Comparison of ENCODE assay signal across 2 cellular contexts in genomic region chr4:102454981-102455690, GRCh38.
TF ChIP-seq lines count a peak whose summit lies in the region.

No MANE protein-coding gene starts in this region.

TF ChIP-seq in GM23338, 12 proteins besides CTCF, POLR2A, EP300 and RAD21:
- TF ChIP-seq REST (IDR thresholded peaks at IDR 0.05; ENCODE audit: unreplicated experiment): no peak
- no peak for TF ChIP-seq CREB1 (CRISPR knock-in tag; IDR thresholded peaks at IDR 0.05; ENCODE audit: low read depth)
- no peak for TF ChIP-seq ZNF114 (CRISPR knock-in tag; IDR thresholded peaks at IDR 0.05)
- TF ChIP-seq JUNB (IDR thresholded peaks at IDR 0.05; ENCODE audit: unreplicated experiment): no peak
- no peak for TF ChIP-seq NANOG (IDR thresholded peaks at IDR 0.05; ENCODE audit: borderline replicate concordance)
- TF ChIP-seq EZH2 (IDR thresholded peaks at IDR 0.05; ENCODE audit: low read depth, unreplicated experiment): no peak
- TF ChIP-seq ZNF331 (CRISPR knock-in tag; IDR thresholded peaks at IDR 0.05; ENCODE audit: low read depth): no peak
- no peak for TF ChIP-seq ZNF462 (CRISPR knock-in tag; IDR thresholded peaks at IDR 0.05)
- no peak for TF ChIP-seq ETS1 (IDR thresholded peaks at IDR 0.05)
- TF ChIP-seq STAT1 (IDR thresholded peaks at IDR 0.05; ENCODE audit: unreplicated experiment): no peak
- TF ChIP-seq EZH2phosphoT487 (IDR thresholded peaks at IDR 0.05; ENCODE audit: unreplicated experiment): no peak
- TF ChIP-seq POLR2AphosphoS5 (IDR thresholded peaks at IDR 0.05; ENCODE audit: low read depth): no peak

TF ChIP-seq in K562, 482 proteins besides CTCF, POLR2A, EP300 and RAD21:
- TF ChIP-seq NUFIP1 (IDR thresholded peaks at IDR 0.05; ENCODE audit: partially characterized antibody) (no peak), RBM15 (IDR thresholded peaks at IDR 0.05; ENCODE audit: insufficient read depth, low read length) (no peak)
TF ChIP-seq in K562: peak in this region for 0.
